Comparison of ENCODE assay signal across 31 cellular contexts in genomic region chr2:234033885-234034284, GRCh38. TPM values are rescaled to one million over a fixed set of nuclear protein-coding genes. Genes with fewer than 3 reads are reported as not detected.
DNase-seq lines count a peak whose midpoint lies in the region; ATAC-seq, FAIRE-seq and TF ChIP-seq lines count a peak whose summit lies in the region.
"Had no signal": no experiment of that assay in that cellular context is flagged by ENCODE, and none has a peak within 500 bp of the region (broad histone marks: within the 10 kb centered on the region; RNA-seq: fewer than 3 reads in every experiment).

No MANE protein-coding gene starts in this region.

- H3K27me3 ChIP-seq in HepG2 (ENCODE audit: control insufficient read depth in 1 of 2, insufficient read depth in 2 of 2, low read length in 2 of 2) = no peaks in the 10 kb centered on the region; a peak in 1 of 5 replicates
- H3K27me3 ChIP-seq in right lobe of liver = no peaks in the 10 kb centered on the region
- H3K27me3 ChIP-seq in astrocyte (ENCODE audit: insufficient read depth, low read length) = peaks cover 6% of the 10 kb centered on the region
- H3K27me3 ChIP-seq: BE2C, BLaER1 had no signal

- no peak overlapping the region for H3K4me3 Mint-ChIP-seq in activated naive CD4-positive, alpha-beta T cell treated with anti-CD3 and anti-CD28 coated beads, Interleukin-2, amount 10 ng/mL, durations not matched to agents 7 days and 5 days
- no peak overlapping the region for H3K4me3 Mint-ChIP-seq in activated naive CD4-positive, alpha-beta T cell treated with anti-CD3 and anti-CD28 coated beads for 36 hours
- no peak overlapping the region for H3K4me3 Mint-ChIP-seq in astrocyte (ENCODE audit: unreplicated experiment)
- H3K4me3 Mint-ChIP-seq: CD14-positive monocyte had no signal

- TF ChIP-seq EP300 in HepG2 (IDR thresholded peaks at IDR 0.05; ENCODE audit: low read depth in 2 of 2, low read length in 2 of 2) = no peak
- no peak for TF ChIP-seq EP300 in HepG2 (CRISPR knock-in tag; IDR thresholded peaks at IDR 0.05; ENCODE audit: borderline replicate concordance)

- H3K79me2 ChIP-seq in HepG2 (ENCODE audit: insufficient read depth, low read length) (no peaks in the 10 kb centered on the region), astrocyte (ENCODE audit: insufficient read depth, low read length) (no peaks in the 10 kb centered on the region)

- H3K36me3 Mint-ChIP-seq in activated naive CD4-positive, alpha-beta T cell treated with anti-CD3 and anti-CD28 coated beads, Interleukin-2, amount 10 ng/mL, durations not matched to agents 7 days and 5 days = peaks cover 16% of the 10 kb centered on the region
- H3K36me3 Mint-ChIP-seq in activated naive CD4-positive, alpha-beta T cell treated with anti-CD3 and anti-CD28 coated beads for 36 hours (ENCODE audit: low read depth) = peaks cover 1% of the 10 kb centered on the region
- H3K36me3 Mint-ChIP-seq in astrocyte (ENCODE audit: low read depth, unreplicated experiment) = peaks cover 2% of the 10 kb centered on the region
- H3K36me3 Mint-ChIP-seq: CD14-positive monocyte had no signal

- no peak for ATAC-seq in HepG2
- ATAC-seq in right lobe of liver = no peak
- no peak for ATAC-seq in GM21528 (IDR thresholded peaks at IDR 0.05; ENCODE audit: low FRiP score, unreplicated experiment)
- ATAC-seq: A549, GM12878 had no signal

- in situ Hi-C loops in HepG2 (cut with HindIII; ENCODE audit: extremely low pct_ligation_motif_present, low pct_unique_long_range_greater_than_20kb) = no loop called here

- peaks cover 26% of the 10 kb centered on the region for H3K9me3 Mint-ChIP-seq in activated naive CD4-positive, alpha-beta T cell treated with anti-CD3 and anti-CD28 coated beads, Interleukin-2, amount 10 ng/mL, durations not matched to agents 7 days and 5 days
- H3K9me3 Mint-ChIP-seq in activated naive CD4-positive, alpha-beta T cell treated with anti-CD3 and anti-CD28 coated beads for 36 hours = peaks cover 17% of the 10 kb centered on the region
- peaks cover 11% of the 10 kb centered on the region for H3K9me3 Mint-ChIP-seq in astrocyte (ENCODE audit: unreplicated experiment)

- CTCF ChIA-PET in activated naive CD4-positive, alpha-beta T cell treated with anti-CD3 and anti-CD28 coated beads, Interleukin-2, amount 10 ng/mL, durations not matched to agents 7 days and 5 days (lab: Charles Lee) = interaction anchor here (0.8 kb wide), 1 partner anchor 106 kb away, joined by 3 read pairs; no protein-coding TSS in a partner anchor
- CTCF ChIA-PET in activated naive CD4-positive, alpha-beta T cell treated with anti-CD3 and anti-CD28 coated beads for 36 hours (lab: Charles Lee) = interaction anchor here (0.7 kb wide), 1 partner anchor 38 kb away, joined by 3 read pairs; no protein-coding TSS in a partner anchor
- CTCF ChIA-PET in HepG2 (lab: Yijun Ruan, JAX; ENCODE audit: low intra/inter-chr PET ratio, low total read pairs) = no interaction called here

- TF ChIP-seq CTCF in HepG2 (CRISPR knock-in tag; IDR thresholded peaks at IDR 0.05) (no peak), right lobe of liver (IDR thresholded peaks at IDR 0.05) (no peak), astrocyte (IDR thresholded peaks at IDR 0.05; ENCODE audit: insufficient read depth, low read depth, low read length) (no peak)

- POLR2A ChIA-PET in HepG2 (lab: Yijun Ruan, JAX) = no interaction called here

- TF ChIP-seq POLR2A in HepG2 (IDR thresholded peaks at IDR 0.05; ENCODE audit: insufficient read depth in 1 of 2, low read depth in 2 of 2, low read length in 2 of 2) = no peak
- no peak for TF ChIP-seq POLR2A in right lobe of liver (IDR thresholded peaks at IDR 0.05)

- no TSS peak for BruUV-seq in HepG2 (replicated peaks; lab: Mats Ljungman, UMichigan)

- WGBS in HepG2 (ENCODE audit: low lambda C conversion rate) = 85% methylated on average over 2 of the region's 2 CpGs
- 91% methylated on average over 2 of the region's 2 CpGs for WGBS in right lobe of liver (ENCODE audit: insufficient coverage, low coverage, low lambda C conversion rate, missing lambda C conversion rate)

- FAIRE-seq in HepG2 (lab: Jason Lieb, UNC) (no peak), astrocyte (lab: Jason Lieb, UNC) (peak; percentile 9)
- FAIRE-seq: A549, GM12878, GM12892, GM18507, GM19239 had no signal

- peaks cover 22% of the 10 kb centered on the region for H3K27me3 Mint-ChIP-seq in activated naive CD4-positive, alpha-beta T cell treated with anti-CD3 and anti-CD28 coated beads, Interleukin-2, amount 10 ng/mL, durations not matched to agents 7 days and 5 days
- peaks cover 2% of the 10 kb centered on the region for H3K27me3 Mint-ChIP-seq in activated naive CD4-positive, alpha-beta T cell treated with anti-CD3 and anti-CD28 coated beads for 36 hours (ENCODE audit: low read depth)
- H3K27me3 Mint-ChIP-seq in astrocyte (ENCODE audit: low read depth, unreplicated experiment) = peaks cover 2% of the 10 kb centered on the region
- H3K27me3 Mint-ChIP-seq: CD8-positive, alpha-beta memory T cell had no signal

- H3K36me3 ChIP-seq in HepG2 (replicated peaks in 1 of 2; ENCODE audit: control insufficient read depth in 1 of 2, insufficient read depth in 2 of 2, low read length in 2 of 2) (no peaks in the 10 kb centered on the region), right lobe of liver (no peaks in the 10 kb centered on the region), astrocyte (ENCODE audit: insufficient read depth, low read length) (no peaks in the 10 kb centered on the region)
- H3K36me3 ChIP-seq: BE2C had no signal

- H3K9me3 ChIP-seq in HepG2 (ENCODE audit: low read length) (peaks cover 8% of the 10 kb centered on the region; the same call in 1 of the 2 replicates), right lobe of liver (no peaks in the 10 kb centered on the region), astrocyte (ENCODE audit: insufficient read depth, low read depth, low read length) (no peaks in the 10 kb centered on the region)
- H3K9me3 ChIP-seq: BE2C had no signal

- peak overlapping the region; percentile 39 for H3K27ac Mint-ChIP-seq in activated naive CD4-positive, alpha-beta T cell treated with anti-CD3 and anti-CD28 coated beads, Interleukin-2, amount 10 ng/mL, durations not matched to agents 7 days and 5 days
- no peak overlapping the region for H3K27ac Mint-ChIP-seq in activated naive CD4-positive, alpha-beta T cell treated with anti-CD3 and anti-CD28 coated beads for 36 hours
- H3K27ac Mint-ChIP-seq in astrocyte (ENCODE audit: unreplicated experiment) = no peak overlapping the region
- H3K27ac Mint-ChIP-seq: CD14-positive monocyte; CD4-positive, CD25-positive, alpha-beta regulatory T cell had no signal

- DNase-seq in activated naive CD4-positive, alpha-beta T cell treated with anti-CD3 and anti-CD28 coated beads, Interleukin-2, amount 10 ng/mL, durations not matched to agents 7 days and 5 days = no peak
- no peak for DNase-seq in activated naive CD4-positive, alpha-beta T cell treated with anti-CD3 and anti-CD28 coated beads for 36 hours
- no peak for DNase-seq in HepG2 (ENCODE audit: low spot score)
- no peak for DNase-seq in right lobe of liver
- DNase-seq in astrocyte (ENCODE audit: low read depth) = no peak
- no peak for DNase-seq in NCI-H2107 treated with DMSO at 0.1 percent for 48 hours (lab: John Stamatoyannopoulos, UW; ENCODE audit: unreplicated experiment)
- DNase-seq: BE2C; C1 segment of cervical spinal cord; CD4-positive, alpha-beta memory T cell; CD4-positive, CD25-positive, alpha-beta regulatory T cell; CD8-positive, alpha-beta memory T cell; COR-L47; DMS 273 treated with DMSO at 0.1 percent for 48 hours; DMS153; DMS53; DMS79; DND-41; EL; GDM1 had no signal

- intact Hi-C loops in activated naive CD4-positive, alpha-beta T cell treated with anti-CD3 and anti-CD28 coated beads for 36 hours (cut with micrococcal nuclease) = no loop called here
- intact Hi-C loops in HepG2 (cut with micrococcal nuclease; ENCODE audit: unreplicated experiment) (no loop called here), right lobe of liver (cut with DNase I) (no loop called here)

- no peak for TF ChIP-seq RAD21 in HepG2 (CRISPR knock-in tag; IDR thresholded peaks at IDR 0.05)

- H2AFZ ChIP-seq in HepG2 (ENCODE audit: low read length) = no peak overlapping the region
- H2AFZ ChIP-seq in astrocyte (ENCODE audit: low read depth, low read length) = no peak overlapping the region

- H3K4me3 ChIP-seq in HepG2 (replicated peaks in 1 of 3; ENCODE audit: insufficient read depth in 1 of 3, low read depth in 2 of 3, low read length in 3 of 3) (no peak overlapping the region), right lobe of liver (no peak overlapping the region), astrocyte (ENCODE audit: insufficient read depth, low read depth, low read length) (no peak overlapping the region)
- H3K4me3 ChIP-seq: A549, GM12878 had no signal

- H3K4me1 ChIP-seq in HepG2 (ENCODE audit: insufficient read depth, low read length) = no peaks in the 10 kb centered on the region
- H3K4me1 ChIP-seq in right lobe of liver = no peaks in the 10 kb centered on the region
- H3K4me1 ChIP-seq in astrocyte (ENCODE audit: insufficient read depth, low read length) = peaks cover 12% of the 10 kb centered on the region
- H3K4me1 ChIP-seq: BE2C had no signal

- peaks cover 29% of the 10 kb centered on the region for H3K4me1 Mint-ChIP-seq in activated naive CD4-positive, alpha-beta T cell treated with anti-CD3 and anti-CD28 coated beads, Interleukin-2, amount 10 ng/mL, durations not matched to agents 7 days and 5 days
- peaks cover 9% of the 10 kb centered on the region for H3K4me1 Mint-ChIP-seq in activated naive CD4-positive, alpha-beta T cell treated with anti-CD3 and anti-CD28 coated beads for 36 hours (ENCODE audit: low read depth)
- H3K4me1 Mint-ChIP-seq in astrocyte (ENCODE audit: low read depth, unreplicated experiment) = no peaks in the 10 kb centered on the region
- H3K4me1 Mint-ChIP-seq: CD14-positive monocyte had no signal

- H3K9ac ChIP-seq in HepG2 (ENCODE audit: insufficient read depth, low read depth, low read length) = no peak overlapping the region
- H3K9ac ChIP-seq in astrocyte (ENCODE audit: low read length) = no peak overlapping the region
- H3K9ac ChIP-seq: BLaER1 had no signal

- H3K27ac ChIP-seq in HepG2 (ENCODE audit: extremely low read length, insufficient read depth, low read length) (no peak overlapping the region), right lobe of liver (no peak overlapping the region), astrocyte (ENCODE audit: low read depth, low read length) (no peak overlapping the region)
- H3K27ac ChIP-seq: 22Rv1, A549, BLaER1 had no signal

- H3K4me2 ChIP-seq in HepG2 (ENCODE audit: low read depth, low read length) = no peak overlapping the region
- H3K4me2 ChIP-seq in astrocyte (ENCODE audit: low read length) = no peak overlapping the region
- H3K4me2 ChIP-seq: A549, BLaER1 had no signal

- H4K20me1 ChIP-seq in HepG2 (ENCODE audit: insufficient read depth, low read length) (no peaks in the 10 kb centered on the region), astrocyte (ENCODE audit: insufficient read depth, low read length) (no peaks in the 10 kb centered on the region)
- H4K20me1 ChIP-seq: BLaER1 had no signal

RNA-seq across cellular contexts. Expression of gene SPP2, which starts 16.6 kb away (rescaled TPM):
- total RNA-seq in activated naive CD4-positive, alpha-beta T cell treated with anti-CD3 and anti-CD28 coated beads for 36 hours = not detected
- total RNA-seq in HepG2 (2016; rRNA removed; fragmentation: Illumina TruSeq; extraction: Trizol) (not detected in 2 replicates), right lobe of liver (100 to 1,000 TPM in 2 of 6 experiments, 10 to 100 TPM in 4; 31.9 to 177 (median 70.2) TPM), astrocyte (not detected in 2 replicates)
- not detected in 2 replicates for total RNA-seq in HepG2 (2016; cell fraction: cytosol; rRNA removed; fragmentation: Illumina TruSeq; extraction: Trizol; ENCODE audit: low read depth)
- not detected in 2 replicates for total RNA-seq in HepG2 (2016; cell fraction: insoluble cytoplasmic fraction; rRNA removed; fragmentation: Illumina TruSeq; extraction: Trizol)
- total RNA-seq in HepG2 (2016; cell fraction: membrane; rRNA removed; fragmentation: Illumina TruSeq; extraction: Trizol) = not detected in 2 replicates
- not detected in 2 replicates for total RNA-seq in HepG2 (2016; cell fraction: nucleus; rRNA removed; fragmentation: Illumina TruSeq; extraction: Trizol)
- not detected in 2 replicates for polyA plus RNA-seq in HepG2 (2011; rRNA removed)
- polyA plus RNA-seq in HepG2 (2011; cell fraction: cytosol; rRNA removed) = not detected in 2 replicates
- not detected in 2 replicates for polyA plus RNA-seq in HepG2 (2011; cell fraction: nucleus; rRNA removed)
- not detected in 2 replicates for polyA plus RNA-seq in HepG2 (2012)
- polyA plus RNA-seq in HepG2 (2016; cell fraction: cytosol; fragmentation: Illumina TruSeq; extraction: Trizol; ENCODE audit: low read depth) = not detected in 2 replicates
- not detected in 2 replicates for polyA plus RNA-seq in HepG2 (2016; cell fraction: insoluble cytoplasmic fraction; fragmentation: Illumina TruSeq; extraction: Trizol; ENCODE audit: low read depth)
- not detected in 2 replicates for polyA plus RNA-seq in HepG2 (2016; cell fraction: membrane; fragmentation: Illumina TruSeq; extraction: Trizol; ENCODE audit: low read depth)
- polyA plus RNA-seq in HepG2 (2016; cell fraction: nucleus; fragmentation: Illumina TruSeq; extraction: Trizol; ENCODE audit: insufficient read depth, low read depth) = not detected in 2 replicates
- not detected in 2 replicates for polyA minus RNA-seq in HepG2 (2011; rRNA and poly(A)+ RNA removed; ENCODE audit: low replicate concordance)
- polyA minus RNA-seq in HepG2 (2011; cell fraction: cytosol; rRNA and poly(A)+ RNA removed) = not detected in 2 replicates
- polyA minus RNA-seq in HepG2 (2011; cell fraction: nucleus; rRNA and poly(A)+ RNA removed) = not detected in 2 replicates
- total RNA-seq: A172; CD4-positive, alpha-beta memory T cell; CD4-positive, CD25-positive, alpha-beta regulatory T cell; CD8-positive, alpha-beta memory T cell; Daoy; G401; GM12878 had no signal
- polyA plus RNA-seq: A549; CD14-positive monocyte; CD4-positive, alpha-beta memory T cell; CD4-positive, CD25-positive, alpha-beta regulatory T cell; CD8-positive, alpha-beta memory T cell; GM12878 had no signal

Comparison
In these comparisons a context has a peak if more than half of its experiments do, and no peak if none do; other contexts are left out.
1. RNA of gene SPP2, which starts 16.6 kb away (total RNA-seq): 31.9 to 177 TPM in right lobe of liver; not detected in HepG2, not detected in activated naive CD4-positive, alpha-beta T cell treated with anti-CD3 and anti-CD28 coated beads for 36 hours and not detected in astrocyte; every median in the first group is over 10 times any median in the second.